In genomic region chr6:30619561-30619960, GRCh38 we compare ENCODE assay signal across 15 cellular contexts. TPM values are rescaled to one million over a fixed set of nuclear protein-coding genes. Genes with fewer than 3 reads are reported as not detected.
A peak's percentile ranks its signal among the peaks of the same experiment; 100 is the strongest.
DNase-seq lines count a peak whose midpoint lies in the region; ATAC-seq and TF ChIP-seq lines count a peak whose summit lies in the region.
"Had no signal": no experiment of that assay in that cellular context is flagged by ENCODE, and none has a peak within 500 bp of the region (broad histone marks: within the 10 kb centered on the region; RNA-seq: fewer than 3 reads in every experiment).

No MANE protein-coding gene starts in this region.

- H3K27me3 ChIP-seq in Loucy (ENCODE audit: insufficient read depth, low read length, poor library complexity, severe bottlenecking), result peaks cover 19% of the 10 kb centered on the region
- no peaks in the 10 kb centered on the region for H3K27me3 ChIP-seq in ascending aorta
- H3K27me3 ChIP-seq: left lung had no signal

- H3K36me3 ChIP-seq in Loucy (ENCODE audit: insufficient read depth, low read length) (peaks cover 22% of the 10 kb centered on the region), ascending aorta (peaks cover 44 to 63% of the 10 kb centered on the region in 2 donors)

- POLR2A ChIA-PET in activated CD4-positive, alpha-beta T cell treated with anti-CD3 and anti-CD28 coated beads, Interleukin-2, amount 10 ng/mL, durations not matched to agents 7 days and 5 days (lab: Charles Lee), result no interaction called here

- no peak overlapping the region for H2AFZ ChIP-seq in Loucy (ENCODE audit: low read length)

- no peaks in the 10 kb centered on the region for H3K9me3 ChIP-seq in Loucy (ENCODE audit: insufficient read depth, low read depth, low read length)
- H3K9me3 ChIP-seq in ascending aorta, result no peaks in the 10 kb centered on the region
- H3K9me3 ChIP-seq: left lung had no signal

- peak overlapping the region; percentile 95 for H3K9ac ChIP-seq in Loucy (ENCODE audit: low read depth, low read length, poor library complexity, severe bottlenecking)

- peaks cover 48% of the 10 kb centered on the region for H3K36me3 Mint-ChIP-seq in activated CD4-positive, alpha-beta T cell treated with anti-CD3 and anti-CD28 coated beads, Interleukin-2, amount 10 ng/mL, durations not matched to agents 7 days and 5 days (ENCODE audit: low read depth)
- H3K36me3 Mint-ChIP-seq in brain, result peaks cover 58% of the 10 kb centered on the region

- H3K4me3 ChIP-seq in Loucy (ENCODE audit: low read length, poor library complexity, severe bottlenecking), result no peak overlapping the region
- no peak overlapping the region for H3K4me3 ChIP-seq in ascending aorta

- CTCF ChIA-PET in activated CD4-positive, alpha-beta T cell treated with anti-CD3 and anti-CD28 coated beads, Interleukin-2, amount 10 ng/mL, durations not matched to agents 7 days and 5 days (lab: Charles Lee), result no interaction called here

- peak overlapping the region; percentile 97 for H3K4me2 ChIP-seq in Loucy (ENCODE audit: low read depth, low read length, poor library complexity, severe bottlenecking)

- H3K4me3 Mint-ChIP-seq in activated CD4-positive, alpha-beta T cell treated with anti-CD3 and anti-CD28 coated beads, Interleukin-2, amount 10 ng/mL, durations not matched to agents 7 days and 5 days, result peak overlapping the region; percentile 98
- H3K4me3 Mint-ChIP-seq in brain, result peak overlapping the region; percentile 91 to 100 (median 96)

- H3K79me2 ChIP-seq in Loucy (ENCODE audit: insufficient read depth, low read length), result peaks cover 56% of the 10 kb centered on the region

- no peak overlapping the region for H3K27ac ChIP-seq in ascending aorta

- H3F3A ChIP-seq in Loucy (ENCODE audit: low read depth), result peaks cover 5% of the 10 kb centered on the region; the same call in 1 of the 2 replicates

- intact Hi-C loops in posterior vena cava (cut with DNase I), result no loop called here
- intact Hi-C loops in ascending aorta (cut with DNase I), result loop anchor here (5.0 to 10.0 kb wide), 4 partner anchors 123 to 1003 kb away; partner anchors contain the start of genes ATP6V1G2, DDX39B, FLOT1 and IER3

- H3K4me1 ChIP-seq in Loucy (ENCODE audit: insufficient read depth, low read length, poor library complexity, severe bottlenecking) (peaks cover 13% of the 10 kb centered on the region), ascending aorta (peaks cover 8 to 14% of the 10 kb centered on the region in 2 donors)

- peaks cover 2% of the 10 kb centered on the region for H3K27me3 Mint-ChIP-seq in activated CD4-positive, alpha-beta T cell treated with anti-CD3 and anti-CD28 coated beads, Interleukin-2, amount 10 ng/mL, durations not matched to agents 7 days and 5 days
- peaks cover 21% of the 10 kb centered on the region for H3K27me3 Mint-ChIP-seq in brain

- no peak for ATAC-seq in HG02763 (IDR thresholded peaks at IDR 0.05; ENCODE audit: unreplicated experiment)
- ATAC-seq: esophagus mucosa, left lung had no signal

- peak overlapping the region; percentile 100 for H3K27ac Mint-ChIP-seq in activated CD4-positive, alpha-beta T cell treated with anti-CD3 and anti-CD28 coated beads, Interleukin-2, amount 10 ng/mL, durations not matched to agents 7 days and 5 days
- H3K27ac Mint-ChIP-seq in brain, result peak overlapping the region in 3 of 5 experiments; percentile 100

- peaks cover 23% of the 10 kb centered on the region for H3K4me1 Mint-ChIP-seq in activated CD4-positive, alpha-beta T cell treated with anti-CD3 and anti-CD28 coated beads, Interleukin-2, amount 10 ng/mL, durations not matched to agents 7 days and 5 days
- H3K4me1 Mint-ChIP-seq in brain, result peaks cover 22% of the 10 kb centered on the region

- no peaks in the 10 kb centered on the region for H3K9me2 ChIP-seq in Loucy (replicated peaks; ENCODE audit: low read depth, low read length)

- DNase-seq in activated CD4-positive, alpha-beta T cell treated with anti-CD3 and anti-CD28 coated beads, Interleukin-2, amount 10 ng/mL, durations not matched to agents 7 days and 5 days, result no peak
- no peak for DNase-seq in activated CD4-positive, alpha-beta T cell treated with anti-CD3 and anti-CD28 coated beads for 4 hours
- DNase-seq in posterior vena cava (ENCODE audit: low spot score) (peak; percentile 35), ascending aorta (ENCODE audit: low spot score in 2 of 2) (no peak), NCI-H345 treated with DMSO at 0.1 percent for 48 hours (lab: John Stamatoyannopoulos, UW; ENCODE audit: unreplicated experiment) (no peak)
- DNase-seq: ACHN, caudate nucleus, DMS153, left lung, NCI-H1694, NCI-H774 had no signal

- TF ChIP-seq CTCF in Loucy (conservative IDR thresholded peaks at IDR 0.05; ENCODE audit: low read length) (no peak), brain (conservative IDR thresholded peaks at IDR 0.05) (no peak), ascending aorta (IDR thresholded peaks at IDR 0.05) (no peak)

- H4K20me1 ChIP-seq in Loucy (ENCODE audit: insufficient read depth, low read length, poor library complexity, severe bottlenecking), result peaks cover 16% of the 10 kb centered on the region

- no peaks in the 10 kb centered on the region for H3K9me3 Mint-ChIP-seq in activated CD4-positive, alpha-beta T cell treated with anti-CD3 and anti-CD28 coated beads, Interleukin-2, amount 10 ng/mL, durations not matched to agents 7 days and 5 days
- peaks cover 0 to 14% (median 3%) of the 10 kb centered on the region in 5 experiments for H3K9me3 Mint-ChIP-seq in brain

RNA-seq across cellular contexts. Expression of gene MRPS18B, which starts 1.9 kb away (rescaled TPM):
- 10 to 100 TPM; 41.4 to 44.4 TPM for total RNA-seq in activated CD4-positive, alpha-beta T cell treated with anti-CD3 and anti-CD28 coated beads, Interleukin-2, amount 10 ng/mL, durations not matched to agents 7 days and 5 days
- 127 TPM for polyA plus RNA-seq in brain (ENCODE audit: insufficient read depth, low read depth, low replicate concordance)
- total RNA-seq in posterior vena cava, result 10 to 100 TPM; 27.8 to 29.6 TPM
- total RNA-seq in ascending aorta, result 33.0 TPM

RNA-seq across cellular contexts. Expression of gene PPP1R10, which starts 2.5 kb away (rescaled TPM):
- total RNA-seq in activated CD4-positive, alpha-beta T cell treated with anti-CD3 and anti-CD28 coated beads, Interleukin-2, amount 10 ng/mL, durations not matched to agents 7 days and 5 days, result 100 to 1,000 TPM in 1 of 2 experiments, 10 to 100 TPM in 1; 99.1 to 117 TPM
- 40.7 TPM for polyA plus RNA-seq in brain (ENCODE audit: insufficient read depth, low read depth, low replicate concordance)
- total RNA-seq in posterior vena cava, result 10 to 100 TPM; 35.2 to 50.7 TPM
- 52.6 TPM for total RNA-seq in ascending aorta

RNA-seq across cellular contexts. Expression of gene ATAT1, which starts 7.1 kb away (rescaled TPM):
- total RNA-seq in activated CD4-positive, alpha-beta T cell treated with anti-CD3 and anti-CD28 coated beads, Interleukin-2, amount 10 ng/mL, durations not matched to agents 7 days and 5 days, result 1 to 10 TPM; 8.3 to 9.7 TPM
- 46.9 TPM for polyA plus RNA-seq in brain (ENCODE audit: insufficient read depth, low read depth, low replicate concordance)
- total RNA-seq in posterior vena cava (1 to 10 TPM; 5.2 to 7.2 TPM), ascending aorta (13.7 TPM)

RNA-seq across cellular contexts. Expression of gene C6orf136, which starts 27.4 kb away (rescaled TPM):
- 10 to 100 TPM; 23.2 to 23.9 TPM for total RNA-seq in activated CD4-positive, alpha-beta T cell treated with anti-CD3 and anti-CD28 coated beads, Interleukin-2, amount 10 ng/mL, durations not matched to agents 7 days and 5 days
- polyA plus RNA-seq in brain (ENCODE audit: insufficient read depth, low read depth, low replicate concordance), result 41.1 TPM
- total RNA-seq in posterior vena cava, result 10 to 100 TPM in 1 of 2 donors, 1 to 10 TPM in 1; 8.5 to 13.4 TPM
- 6.2 TPM for total RNA-seq in ascending aorta

RNA-seq across cellular contexts. Expression of gene ABCF1, which starts 48.3 kb away (rescaled TPM):
- total RNA-seq in activated CD4-positive, alpha-beta T cell treated with anti-CD3 and anti-CD28 coated beads, Interleukin-2, amount 10 ng/mL, durations not matched to agents 7 days and 5 days, result 10 to 100 TPM; 72.2 to 78.0 TPM
- polyA plus RNA-seq in brain (ENCODE audit: insufficient read depth, low read depth, low replicate concordance), result 100 TPM
- total RNA-seq in posterior vena cava (10 to 100 TPM; 39.4 to 42.3 TPM), ascending aorta (36.6 TPM)
